ENCODE assay signal across 27 cellular contexts in the genomic region with DNA sequence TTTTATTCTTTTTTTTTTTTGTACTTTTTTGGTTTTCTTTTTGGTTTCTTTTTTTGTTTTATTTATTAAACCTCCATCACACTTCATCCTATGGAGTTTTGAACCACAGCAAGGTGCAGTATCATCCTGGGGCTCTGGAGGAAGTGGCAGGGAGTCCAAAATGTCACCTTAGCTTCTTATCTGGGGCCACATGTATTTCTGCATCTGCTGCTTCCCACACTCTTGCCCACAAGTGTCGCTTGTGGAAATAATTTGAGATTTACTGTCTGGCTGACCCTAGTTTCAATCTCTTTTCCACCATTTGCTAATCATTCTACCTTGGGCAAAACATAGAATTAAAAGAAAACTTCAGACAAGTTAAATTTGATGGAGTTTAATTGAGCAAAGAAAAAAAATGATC. TPM values are rescaled to one million over a fixed set of nuclear protein-coding genes. Genes with fewer than 3 reads are reported as not detected.
DNase-seq lines count a peak whose midpoint lies in the region; ATAC-seq and TF ChIP-seq lines count a peak whose summit lies in the region.
"Had no signal": no experiment of that assay in that cellular context is flagged by ENCODE, and none has a peak within 500 bp of the region (broad histone marks: within the 10 kb centered on the region; RNA-seq: fewer than 3 reads in every experiment).

No MANE protein-coding gene starts in this region.

- peak overlapping the region; percentile 46 for H3K9ac ChIP-seq in Loucy (ENCODE audit: low read depth, low read length, poor library complexity, severe bottlenecking)

- no peaks in the 10 kb centered on the region for H3K27me3 ChIP-seq in Loucy (ENCODE audit: insufficient read depth, low read length, poor library complexity, severe bottlenecking)
- H3K27me3 ChIP-seq: SJCRH30 had no signal

- peaks cover 10% of the 10 kb centered on the region; the same call in 1 of the 2 replicates for H3F3A ChIP-seq in Loucy (ENCODE audit: low read depth)

- peaks cover 83% of the 10 kb centered on the region for H3K4me1 ChIP-seq in Loucy (ENCODE audit: insufficient read depth, low read length, poor library complexity, severe bottlenecking)
- H3K4me1 ChIP-seq: SJCRH30 had no signal

- H3K79me2 ChIP-seq in Loucy (ENCODE audit: insufficient read depth, low read length), result peaks cover 97% of the 10 kb centered on the region

- no peak overlapping the region for H2AFZ ChIP-seq in Loucy (ENCODE audit: low read length)
- H2AFZ ChIP-seq: PC-9 had no signal

- H3K4me1 Mint-ChIP-seq in activated CD8-positive, alpha-beta T cell treated with anti-CD3 and anti-CD28 coated beads for 36 hours (ENCODE audit: low read depth), result peaks cover 59% of the 10 kb centered on the region
- H3K4me1 Mint-ChIP-seq in activated CD8-positive, alpha-beta T cell treated with anti-CD3 and anti-CD28 coated beads, Interleukin-2, amount 10 ng/mL, durations not matched to agents 7 days and 5 days (ENCODE audit: low read depth), result peaks cover 41% of the 10 kb centered on the region
- H3K4me1 Mint-ChIP-seq in activated T-helper 2 cell treated with anti-CD3 and anti-CD28 coated beads, Interferon-gamma antibody, Interleukin-2, Interleukin-4, amounts not matched to agents 10 μg/mL and 5 μg/mL and 100 μg/mL, durations not matched to agents 14 hours and 24 hours and 36 hours (ENCODE audit: low read depth), result peaks cover 44% of the 10 kb centered on the region
- peaks cover 24 to 65% of the 10 kb centered on the region in 2 donors for H3K4me1 Mint-ChIP-seq in effector memory CD8-positive, alpha-beta T cell (ENCODE audit: low read depth in 2 of 2)
- peaks cover 18% of the 10 kb centered on the region for H3K4me1 Mint-ChIP-seq in chondrocyte (ENCODE audit: low read depth)

- TF ChIP-seq CTCF in activated CD8-positive, alpha-beta T cell treated with anti-CD3 and anti-CD28 coated beads for 36 hours (IDR thresholded peaks at IDR 0.05), result no peak
- no peak for TF ChIP-seq CTCF in Loucy (conservative IDR thresholded peaks at IDR 0.05; ENCODE audit: low read length)
- no peak for TF ChIP-seq CTCF in chondrocyte (IDR thresholded peaks at IDR 0.05)

- H3K27ac Mint-ChIP-seq in activated CD8-positive, alpha-beta T cell treated with anti-CD3 and anti-CD28 coated beads for 36 hours, result peak overlapping the region; percentile 37
- H3K27ac Mint-ChIP-seq in activated CD8-positive, alpha-beta T cell treated with anti-CD3 and anti-CD28 coated beads, Interleukin-2, amount 10 ng/mL, durations not matched to agents 7 days and 5 days, result no peak overlapping the region
- H3K27ac Mint-ChIP-seq in activated T-helper 2 cell treated with anti-CD3 and anti-CD28 coated beads, Interferon-gamma antibody, Interleukin-2, Interleukin-4, amounts not matched to agents 10 μg/mL and 5 μg/mL and 100 μg/mL, durations not matched to agents 14 hours and 24 hours and 36 hours, result peak overlapping the region; percentile 64
- peak overlapping the region; percentile 36 to 55 for H3K27ac Mint-ChIP-seq in effector memory CD8-positive, alpha-beta T cell
- no peak overlapping the region for H3K27ac Mint-ChIP-seq in chondrocyte (ENCODE audit: unreplicated experiment)

- DNase-seq in activated CD8-positive, alpha-beta T cell treated with anti-CD3 and anti-CD28 coated beads for 36 hours, result peak; percentile 8
- DNase-seq in activated CD8-positive, alpha-beta T cell treated with anti-CD3 and anti-CD28 coated beads, Interleukin-2, amount 10 ng/mL, durations not matched to agents 7 days and 5 days, result no peak
- DNase-seq in activated T-helper 2 cell treated with anti-CD3 and anti-CD28 coated beads, Interferon-gamma antibody, Interleukin-2, Interleukin-4, amounts not matched to agents 10 μg/mL and 5 μg/mL and 100 μg/mL, durations not matched to agents 14 hours and 24 hours and 36 hours (ENCODE audit: low spot score), result no peak
- DNase-seq in effector memory CD8-positive, alpha-beta T cell, result no peak
- no peak for DNase-seq in GOT3 (lab: John Stamatoyannopoulos, UW)
- DNase-seq in chondrocyte (ENCODE audit: low spot score), result no peak
- DNase-seq: Calu3; DMS79 treated with DMSO at 0.1 percent for 48 hours; GF-D8; IMR-90; NCI-H1092 treated with DMSO at 0.1 percent for 48 hours; NCI-H1436 treated with DMSO at 0.1 percent for 48 hours; NCI-H1930; NCI-H2107; NCI-H446; NCI-H524 treated with DMSO at 0.1 percent for 48 hours; NCI-H82; NK-92 treated with Interleukin-12 subunit alpha and Interleukin-12 subunit beta, amount 100 ng/mL, for 24 hours; PC-9; SJCRH30 had no signal

- no peaks in the 10 kb centered on the region for H3K27me3 Mint-ChIP-seq in activated CD8-positive, alpha-beta T cell treated with anti-CD3 and anti-CD28 coated beads for 36 hours
- no peaks in the 10 kb centered on the region for H3K27me3 Mint-ChIP-seq in activated CD8-positive, alpha-beta T cell treated with anti-CD3 and anti-CD28 coated beads, Interleukin-2, amount 10 ng/mL, durations not matched to agents 7 days and 5 days (ENCODE audit: low read depth)
- H3K27me3 Mint-ChIP-seq in activated T-helper 2 cell treated with anti-CD3 and anti-CD28 coated beads, Interferon-gamma antibody, Interleukin-2, Interleukin-4, amounts not matched to agents 10 μg/mL and 5 μg/mL and 100 μg/mL, durations not matched to agents 14 hours and 24 hours and 36 hours (ENCODE audit: low read depth), result no peaks in the 10 kb centered on the region
- H3K27me3 Mint-ChIP-seq in effector memory CD8-positive, alpha-beta T cell, result no peaks in the 10 kb centered on the region
- no peaks in the 10 kb centered on the region for H3K27me3 Mint-ChIP-seq in chondrocyte (ENCODE audit: low read depth)

- peak; percentile 34 for ATAC-seq in activated CD8-positive, alpha-beta T cell treated with anti-CD3 and anti-CD28 coated beads for 36 hours
- ATAC-seq in activated CD8-positive, alpha-beta T cell treated with anti-CD3 and anti-CD28 coated beads, Interleukin-2, amount 10 ng/mL, durations not matched to agents 7 days and 5 days, result no peak
- no peak for ATAC-seq in effector memory CD8-positive, alpha-beta T cell (replicated peaks)
- ATAC-seq in HG03442 (IDR thresholded peaks at IDR 0.05; ENCODE audit: unreplicated experiment), result no peak
- ATAC-seq: HCT116, Right ventricle myocardium inferior had no signal

- peaks cover 38% of the 10 kb centered on the region for H3K36me3 Mint-ChIP-seq in activated CD8-positive, alpha-beta T cell treated with anti-CD3 and anti-CD28 coated beads for 36 hours (ENCODE audit: low read depth)
- H3K36me3 Mint-ChIP-seq in activated CD8-positive, alpha-beta T cell treated with anti-CD3 and anti-CD28 coated beads, Interleukin-2, amount 10 ng/mL, durations not matched to agents 7 days and 5 days (ENCODE audit: low read depth), result peaks cover 29% of the 10 kb centered on the region
- peaks cover 60% of the 10 kb centered on the region for H3K36me3 Mint-ChIP-seq in activated T-helper 2 cell treated with anti-CD3 and anti-CD28 coated beads, Interferon-gamma antibody, Interleukin-2, Interleukin-4, amounts not matched to agents 10 μg/mL and 5 μg/mL and 100 μg/mL, durations not matched to agents 14 hours and 24 hours and 36 hours (ENCODE audit: low read depth)
- peaks cover 13% of the 10 kb centered on the region for H3K36me3 Mint-ChIP-seq in effector memory CD8-positive, alpha-beta T cell (ENCODE audit: insufficient read depth)
- H3K36me3 Mint-ChIP-seq in chondrocyte (ENCODE audit: low read depth), result peaks cover 4% of the 10 kb centered on the region

- H3K9me3 ChIP-seq in Loucy (ENCODE audit: insufficient read depth, low read depth, low read length), result no peaks in the 10 kb centered on the region
- H3K9me3 ChIP-seq: SJCRH30 had no signal

- no peaks in the 10 kb centered on the region for H3K9me2 ChIP-seq in Loucy (replicated peaks; ENCODE audit: low read depth, low read length)

- no peak overlapping the region for H3K4me3 Mint-ChIP-seq in activated CD8-positive, alpha-beta T cell treated with anti-CD3 and anti-CD28 coated beads for 36 hours
- H3K4me3 Mint-ChIP-seq in activated CD8-positive, alpha-beta T cell treated with anti-CD3 and anti-CD28 coated beads, Interleukin-2, amount 10 ng/mL, durations not matched to agents 7 days and 5 days, result no peak overlapping the region
- H3K4me3 Mint-ChIP-seq in activated T-helper 2 cell treated with anti-CD3 and anti-CD28 coated beads, Interferon-gamma antibody, Interleukin-2, Interleukin-4, amounts not matched to agents 10 μg/mL and 5 μg/mL and 100 μg/mL, durations not matched to agents 14 hours and 24 hours and 36 hours (ENCODE audit: low read depth), result peak overlapping the region; percentile 9
- no peak overlapping the region for H3K4me3 Mint-ChIP-seq in effector memory CD8-positive, alpha-beta T cell
- no peak overlapping the region for H3K4me3 Mint-ChIP-seq in chondrocyte (ENCODE audit: unreplicated experiment)

- peaks cover 3% of the 10 kb centered on the region; the same call in 1 of the 2 replicates for H3K36me3 ChIP-seq in Loucy (ENCODE audit: insufficient read depth, low read length)

- CTCF ChIA-PET in activated CD8-positive, alpha-beta T cell treated with anti-CD3 and anti-CD28 coated beads for 36 hours (lab: Charles Lee), result no interaction called here
- CTCF ChIA-PET in activated CD8-positive, alpha-beta T cell treated with anti-CD3 and anti-CD28 coated beads, Interleukin-2, amount 10 ng/mL, durations not matched to agents 7 days and 5 days (lab: Charles Lee), result interaction anchor here (1.1 kb wide), 1 partner anchor 27 kb away, joined by 3 read pairs; no protein-coding TSS in a partner anchor

- no peaks in the 10 kb centered on the region for H3K9me3 Mint-ChIP-seq in activated CD8-positive, alpha-beta T cell treated with anti-CD3 and anti-CD28 coated beads for 36 hours
- no peaks in the 10 kb centered on the region for H3K9me3 Mint-ChIP-seq in activated CD8-positive, alpha-beta T cell treated with anti-CD3 and anti-CD28 coated beads, Interleukin-2, amount 10 ng/mL, durations not matched to agents 7 days and 5 days (ENCODE audit: insufficient read depth)
- no peaks in the 10 kb centered on the region for H3K9me3 Mint-ChIP-seq in activated T-helper 2 cell treated with anti-CD3 and anti-CD28 coated beads, Interferon-gamma antibody, Interleukin-2, Interleukin-4, amounts not matched to agents 10 μg/mL and 5 μg/mL and 100 μg/mL, durations not matched to agents 14 hours and 24 hours and 36 hours
- no peaks in the 10 kb centered on the region for H3K9me3 Mint-ChIP-seq in effector memory CD8-positive, alpha-beta T cell
- no peaks in the 10 kb centered on the region for H3K9me3 Mint-ChIP-seq in chondrocyte (ENCODE audit: low read depth)

- peak overlapping the region; percentile 65 for H3K4me3 ChIP-seq in Loucy (ENCODE audit: low read length, poor library complexity, severe bottlenecking)
- H3K4me3 ChIP-seq: PC-9, SJCRH30 had no signal

- intact Hi-C loops in activated CD8-positive, alpha-beta T cell treated with anti-CD3 and anti-CD28 coated beads for 36 hours (cut with micrococcal nuclease), result no loop called here
- intact Hi-C loops in activated T-helper 2 cell treated with anti-CD3 and anti-CD28 coated beads, Interferon-gamma antibody, Interleukin-2, Interleukin-4, amounts not matched to agents 10 μg/mL and 5 μg/mL and 100 μg/mL, durations not matched to agents 14 hours and 24 hours and 36 hours (cut with micrococcal nuclease), result loop anchor here (10.0 kb wide), 1 partner anchor 535 kb away; a partner anchor contains a TSS

- POLR2A ChIA-PET in activated CD8-positive, alpha-beta T cell treated with anti-CD3 and anti-CD28 coated beads for 36 hours (lab: Charles Lee), result no interaction called here
- POLR2A ChIA-PET in activated CD8-positive, alpha-beta T cell treated with anti-CD3 and anti-CD28 coated beads, Interleukin-2, amount 10 ng/mL, durations not matched to agents 7 days and 5 days (lab: Charles Lee), result no interaction called here

- peak overlapping the region; percentile 72 for H3K4me2 ChIP-seq in Loucy (ENCODE audit: low read depth, low read length, poor library complexity, severe bottlenecking)
- H3K4me2 ChIP-seq: PC-9 had no signal

- H4K20me1 ChIP-seq in Loucy (ENCODE audit: insufficient read depth, low read length, poor library complexity, severe bottlenecking), result peaks cover 39% of the 10 kb centered on the region

RNA-seq across cellular contexts. Expression of a gene that starts 6.4 kb away (rescaled TPM):
- total RNA-seq in activated CD8-positive, alpha-beta T cell treated with anti-CD3 and anti-CD28 coated beads for 36 hours, result 100 to 1,000 TPM in 1 of 2 experiments, 10 to 100 TPM in 1; 84.8 to 104 TPM
- total RNA-seq in activated CD8-positive, alpha-beta T cell treated with anti-CD3 and anti-CD28 coated beads, Interleukin-2, amount 10 ng/mL, durations not matched to agents 7 days and 5 days, result 10 to 100 TPM; 61.3 TPM
- 105 and 118 TPM in 2 replicates for total RNA-seq in activated T-helper 2 cell treated with anti-CD3 and anti-CD28 coated beads, Interferon-gamma antibody, Interleukin-2, Interleukin-4, amounts not matched to agents 10 μg/mL and 5 μg/mL and 100 μg/mL, durations not matched to agents 14 hours and 24 hours and 36 hours
- 51.0 to 54.6 TPM (median 52.6 TPM) in 3 replicates for total RNA-seq in chondrocyte

RNA-seq across cellular contexts. Expression of a gene that starts 44.7 kb away (rescaled TPM):
- 1 to 10 TPM; 2.8 to 3.5 TPM for total RNA-seq in activated CD8-positive, alpha-beta T cell treated with anti-CD3 and anti-CD28 coated beads for 36 hours
- total RNA-seq in activated CD8-positive, alpha-beta T cell treated with anti-CD3 and anti-CD28 coated beads, Interleukin-2, amount 10 ng/mL, durations not matched to agents 7 days and 5 days, result 1 to 10 TPM; 1.8 to 2.4 TPM
- 0.74 and 2.3 TPM in 2 replicates for total RNA-seq in activated T-helper 2 cell treated with anti-CD3 and anti-CD28 coated beads, Interferon-gamma antibody, Interleukin-2, Interleukin-4, amounts not matched to agents 10 μg/mL and 5 μg/mL and 100 μg/mL, durations not matched to agents 14 hours and 24 hours and 36 hours
- not detected in 3 replicates for total RNA-seq in chondrocyte
- total RNA-seq: A172, H1, RPMI7951 had no signal

Comparison
In these comparisons a context has a peak if more than half of its experiments do, and no peak if none do; other contexts are left out.
1. H3K27ac Mint-ChIP-seq: peak in activated CD8-positive, alpha-beta T cell treated with anti-CD3 and anti-CD28 coated beads for 36 hours (single experiment), activated T-helper 2 cell treated with anti-CD3 and anti-CD28 coated beads, Interferon-gamma antibody, Interleukin-2, Interleukin-4, amounts not matched to agents 10 μg/mL and 5 μg/mL and 100 μg/mL, durations not matched to agents 14 hours and 24 hours and 36 hours (single experiment) and effector memory CD8-positive, alpha-beta T cell (2 of 2); none in activated CD8-positive, alpha-beta T cell treated with anti-CD3 and anti-CD28 coated beads, Interleukin-2, amount 10 ng/mL, durations not matched to agents 7 days and 5 days (single experiment) and chondrocyte (single experiment).